8 cellular contexts compared by ENCODE assay signal in the genomic region with DNA sequence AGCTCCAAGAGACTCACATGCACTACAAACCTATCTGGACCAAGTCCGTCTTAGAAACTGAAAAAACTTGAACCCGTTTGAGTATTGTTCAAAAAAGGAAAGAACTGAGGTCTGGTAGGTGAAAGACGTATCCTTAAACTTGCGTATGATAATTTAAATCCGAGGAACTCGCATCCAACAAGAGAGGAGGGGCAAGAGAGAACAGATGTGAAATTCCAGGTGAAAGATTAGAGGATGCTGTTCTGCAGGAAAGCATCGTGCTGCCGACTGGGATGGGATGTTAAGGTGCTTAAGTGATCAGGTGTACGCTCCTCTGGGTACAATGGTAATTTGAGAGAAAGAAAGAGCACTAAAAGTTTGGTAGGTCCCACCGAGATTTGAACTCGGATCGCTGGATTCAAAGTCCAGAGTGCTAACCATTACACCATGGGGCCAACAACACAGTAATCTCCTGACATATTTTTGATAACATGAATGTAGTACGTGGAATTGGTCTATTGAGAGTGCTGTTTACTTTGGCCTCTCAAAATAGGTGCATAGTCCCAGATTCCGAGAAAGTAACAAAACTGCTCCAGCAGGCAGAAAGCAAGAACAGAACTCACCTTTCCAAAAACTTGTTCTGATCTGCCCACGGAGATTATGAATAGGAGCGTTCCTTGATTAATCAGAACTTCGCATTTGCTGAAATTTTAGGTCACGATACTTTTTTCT. TPM values are rescaled to one million over a fixed set of nuclear protein-coding genes. Genes with fewer than 3 reads are reported as not detected.
DNase-seq lines count a peak whose midpoint lies in the region; ATAC-seq and TF ChIP-seq lines count a peak whose summit lies in the region.

No MANE protein-coding gene starts in this region.

- no peaks in the 10 kb centered on the region for H3K27me3 ChIP-seq in CD8-positive, alpha-beta T cell (ENCODE audit: insufficient read depth, low read length)
- H3K27me3 ChIP-seq in muscle layer of colon (ENCODE audit: control insufficient read depth in 1 of 2, insufficient read depth in 2 of 2, low read length in 2 of 2) (no peaks in the 10 kb centered on the region), tibial artery (peaks cover 0 to 3% of the 10 kb centered on the region in 2 donors)

- TF ChIP-seq CTCF in CD8-positive, alpha-beta T cell (IDR thresholded peaks at IDR 0.05) = no peak
- TF ChIP-seq CTCF in epithelial cell of proximal tubule (conservative IDR thresholded peaks at IDR 0.05; ENCODE audit: low read depth, low read length) (no peak), tibial artery (IDR thresholded peaks at IDR 0.05) (no peak)

- H3K9me3 ChIP-seq in CD8-positive, alpha-beta T cell (ENCODE audit: low read length) = no peaks in the 10 kb centered on the region
- H3K9me3 ChIP-seq in muscle layer of colon (ENCODE audit: low read length) (no peaks in the 10 kb centered on the region), tibial artery (no peaks in the 10 kb centered on the region)

- peaks cover 4% of the 10 kb centered on the region for H3K36me3 Mint-ChIP-seq in CD8-positive, alpha-beta T cell
- H3K36me3 Mint-ChIP-seq in activated CD4-positive, alpha-beta memory T cell treated with anti-CD3 and anti-CD28 coated beads, Interleukin-2, amount 10 ng/mL, durations not matched to agents 7 days and 5 days (ENCODE audit: low read depth) = peaks cover 5% of the 10 kb centered on the region

- POLR2A ChIA-PET in CD8-positive, alpha-beta T cell (lab: Charles Lee) = interaction anchor here (0.7 to 3.2 kb wide), 3 partner anchors 25 to 77 kb away, joined by 4 to 10 read pairs (median 4); a partner anchor contains a TSS
- POLR2A ChIA-PET in activated CD4-positive, alpha-beta memory T cell treated with anti-CD3 and anti-CD28 coated beads, Interleukin-2, amount 10 ng/mL, durations not matched to agents 7 days and 5 days (lab: Charles Lee) = interaction anchor here (1.0 to 6.9 kb wide), 4 partner anchors 24 to 40 kb away, joined by 3 to 55 read pairs (median 8); a partner anchor contains a TSS

- CTCF ChIA-PET in CD8-positive, alpha-beta T cell (lab: Charles Lee) = no interaction called here
- CTCF ChIA-PET in activated CD4-positive, alpha-beta memory T cell treated with anti-CD3 and anti-CD28 coated beads, Interleukin-2, amount 10 ng/mL, durations not matched to agents 7 days and 5 days (lab: Charles Lee) = no interaction called here

- H3K9ac ChIP-seq in muscle layer of colon (ENCODE audit: low read length) = no peak overlapping the region

- H3K9me3 Mint-ChIP-seq in CD8-positive, alpha-beta T cell = peaks cover 5% of the 10 kb centered on the region
- no peaks in the 10 kb centered on the region for H3K9me3 Mint-ChIP-seq in activated CD4-positive, alpha-beta memory T cell treated with anti-CD3 and anti-CD28 coated beads, Interleukin-2, amount 10 ng/mL, durations not matched to agents 7 days and 5 days

- no peaks in the 10 kb centered on the region for H3K27me3 Mint-ChIP-seq in CD8-positive, alpha-beta T cell (ENCODE audit: low read depth)
- no peaks in the 10 kb centered on the region for H3K27me3 Mint-ChIP-seq in activated CD4-positive, alpha-beta memory T cell treated with anti-CD3 and anti-CD28 coated beads, Interleukin-2, amount 10 ng/mL, durations not matched to agents 7 days and 5 days

- peaks cover 44% of the 10 kb centered on the region for H3K4me1 Mint-ChIP-seq in CD8-positive, alpha-beta T cell (ENCODE audit: low read depth)
- H3K4me1 Mint-ChIP-seq in activated CD4-positive, alpha-beta memory T cell treated with anti-CD3 and anti-CD28 coated beads, Interleukin-2, amount 10 ng/mL, durations not matched to agents 7 days and 5 days = peaks cover 63% of the 10 kb centered on the region

- H3K36me3 ChIP-seq in CD8-positive, alpha-beta T cell (ENCODE audit: insufficient read depth, low read length) = no peaks in the 10 kb centered on the region
- H3K36me3 ChIP-seq in muscle layer of colon (ENCODE audit: insufficient read depth, low read length) = no peaks in the 10 kb centered on the region
- no peaks in the 10 kb centered on the region for H3K36me3 ChIP-seq in tibial artery

- peak; percentile 23 to 68 (median 29) for DNase-seq in CD8-positive, alpha-beta T cell
- DNase-seq in NCI-H69 (lab: John Stamatoyannopoulos, UW) (peak; percentile 94), epithelial cell of proximal tubule (ENCODE audit: low read depth) (no peak), tibial artery (no peak), GOT3 (lab: John Stamatoyannopoulos, UW) (no peak)
- DNase-seq in activated CD4-positive, alpha-beta memory T cell treated with anti-CD3 and anti-CD28 coated beads, Interleukin-2, amount 10 ng/mL, durations not matched to agents 7 days and 5 days = peak; percentile 48

- peak overlapping the region; percentile 76 for H3K4me3 ChIP-seq in CD8-positive, alpha-beta T cell (ENCODE audit: low read depth, low read length)
- H3K4me3 ChIP-seq in epithelial cell of proximal tubule (ENCODE audit: low read depth, low read length) = peak overlapping the region; percentile 56
- peak overlapping the region; percentile 34 to 49 for H3K4me3 ChIP-seq in muscle layer of colon (ENCODE audit: low read depth in 1 of 2, low read length in 2 of 2)
- peak overlapping the region; percentile 48 to 58 for H3K4me3 ChIP-seq in tibial artery

- no peaks in the 10 kb centered on the region for H3K4me1 ChIP-seq in CD8-positive, alpha-beta T cell (ENCODE audit: insufficient read depth, low read length)
- H3K4me1 ChIP-seq in muscle layer of colon (ENCODE audit: insufficient read depth, low read length) (peaks cover 11% of the 10 kb centered on the region), tibial artery (peaks cover 0 to 12% (median 0%) of the 10 kb centered on the region in 4 donors)

- H3K27ac ChIP-seq in CD8-positive, alpha-beta T cell (ENCODE audit: low read depth, low read length) = no peak overlapping the region
- H3K27ac ChIP-seq in muscle layer of colon (ENCODE audit: low read depth, low read length) (no peak overlapping the region), tibial artery (peak overlapping the region; percentile 26 to 41)

- H3K4me3 Mint-ChIP-seq in CD8-positive, alpha-beta T cell = peak overlapping the region; percentile 89
- peak overlapping the region; percentile 83 for H3K4me3 Mint-ChIP-seq in activated CD4-positive, alpha-beta memory T cell treated with anti-CD3 and anti-CD28 coated beads, Interleukin-2, amount 10 ng/mL, durations not matched to agents 7 days and 5 days

- peak; percentile 53 for ATAC-seq in CD8-positive, alpha-beta T cell
- ATAC-seq in HG03108 (IDR thresholded peaks at IDR 0.05; ENCODE audit: unreplicated experiment) = peak; percentile 32

- intact Hi-C loops in CD8-positive, alpha-beta T cell (cut with DNase I, micrococcal nuclease) = loop anchor here (1.0 to 5.0 kb wide), 4 partner anchors 19 to 1376 kb away; a partner anchor contains a TSS
- intact Hi-C loops in tibial artery (cut with DNase I; ENCODE audit: low total_unique reads) = no loop called here

- H3K27ac Mint-ChIP-seq in CD8-positive, alpha-beta T cell = peak overlapping the region; percentile 93
- H3K27ac Mint-ChIP-seq in activated CD4-positive, alpha-beta memory T cell treated with anti-CD3 and anti-CD28 coated beads, Interleukin-2, amount 10 ng/mL, durations not matched to agents 7 days and 5 days = peak overlapping the region; percentile 82

RNA-seq across cellular contexts. Expression of a gene that starts 53.5 kb away (rescaled TPM):
- 10 to 100 TPM; 38.4 to 43.6 TPM for total RNA-seq in CD8-positive, alpha-beta T cell
- total RNA-seq in activated CD4-positive, alpha-beta memory T cell treated with anti-CD3 and anti-CD28 coated beads, Interleukin-2, amount 10 ng/mL, durations not matched to agents 7 days and 5 days = 100 to 1,000 TPM; 120 to 130 TPM
- total RNA-seq in epithelial cell of proximal tubule = 14.3 and 15.0 TPM in 2 replicates

Comparison
In these comparisons a context has a peak if more than half of its experiments do, and no peak if none do; other contexts are left out.
1. DNase-seq: peak in CD8-positive, alpha-beta T cell (7 of 7), NCI-H69 (single experiment) and activated CD4-positive, alpha-beta memory T cell treated with anti-CD3 and anti-CD28 coated beads, Interleukin-2, amount 10 ng/mL, durations not matched to agents 7 days and 5 days (single experiment); none in epithelial cell of proximal tubule (single experiment), tibial artery (0 of 2) and GOT3 (single experiment).
2. H3K27ac ChIP-seq: peak in tibial artery (2 of 2); none in CD8-positive, alpha-beta T cell (single experiment) and muscle layer of colon (single experiment).
3. Peak in every context shown above with its lines, with median percentiles within 50 percentile points of each other: H3K4me3 ChIP-seq.